In the genomic region with DNA sequence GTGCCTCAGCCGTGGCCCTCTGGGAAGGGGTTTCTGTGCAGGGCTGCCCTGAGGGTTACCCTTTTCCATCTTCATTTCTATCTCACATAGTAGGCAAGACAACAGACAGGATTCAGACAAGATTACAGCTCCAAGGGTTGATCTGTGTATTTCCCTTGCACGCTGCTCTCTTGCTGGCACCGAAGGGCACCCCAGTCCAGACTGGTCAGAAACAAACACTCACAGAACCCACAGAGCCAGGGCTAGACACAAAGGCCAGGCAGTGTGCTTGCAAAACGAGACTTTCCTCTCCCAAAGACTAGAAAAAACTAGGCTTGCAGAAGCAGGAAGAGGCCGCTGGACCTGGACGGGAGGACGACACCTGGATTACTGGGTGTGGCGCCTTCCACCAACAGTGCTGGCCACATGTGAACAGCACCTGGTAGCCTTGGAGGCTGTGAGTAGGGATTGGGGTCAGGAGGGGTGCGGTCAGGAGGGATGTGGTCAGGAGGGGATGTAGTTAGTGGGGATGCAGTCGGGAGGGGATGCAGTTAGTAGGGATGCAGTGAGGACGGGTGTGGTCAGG, we compare ENCODE assay signal across 22 cellular contexts.
DNase-seq lines count a peak whose midpoint lies in the region; ATAC-seq and TF ChIP-seq lines count a peak whose summit lies in the region.
"Had no signal": no experiment of that assay in that cellular context is flagged by ENCODE, and none has a peak within 500 bp of the region (broad histone marks: within the 10 kb centered on the region; RNA-seq: fewer than 3 reads in every experiment).

No MANE protein-coding gene starts in this region.

- H3K9ac ChIP-seq in colonic mucosa (ENCODE audit: low read depth in 2 of 2, low read length in 2 of 2) (peak overlapping the region in 1 of 2 donors; percentile 53), mucosa of rectum (ENCODE audit: low read depth in 1 of 2, low read length in 2 of 2) (no peak overlapping the region)
- H3K9ac ChIP-seq: BLaER1 treated with 17β-estradiol and CSF1 and Interleukin-3, amounts not matched to agents 10 nM and 100 nM had no signal

- 87% methylated on average over 10 of the region's 11 CpGs for WGBS in urinary bladder

- H3K27ac Mint-ChIP-seq in activated naive CD8-positive, alpha-beta T cell treated with anti-CD3 and anti-CD28 coated beads, Interleukin-2, amount 10 ng/mL, durations not matched to agents 7 days and 5 days, result peak overlapping the region; percentile 58
- no peak overlapping the region for H3K27ac Mint-ChIP-seq in activated naive CD8-positive, alpha-beta T cell treated with anti-CD3 and anti-CD28 coated beads for 36 hours
- H3K27ac Mint-ChIP-seq: activated CD4-positive, alpha-beta T cell treated with anti-CD3 and anti-CD28 coated beads for 36 hours; mesothelial cell of epicardium; T-helper 1 cell treated with Interleukin-12 subunit alpha and Interleukin-12 subunit beta and Interleukin-4 antibody, amounts not matched to agents 30 μg/mL and 1 μg/mL, for 36 hours had no signal

- H3K9me3 ChIP-seq in colonic mucosa (no peaks in the 10 kb centered on the region), mucosa of rectum (ENCODE audit: control insufficient read depth in 2 of 2, low read length in 2 of 2) (no peaks in the 10 kb centered on the region)
- H3K9me3 ChIP-seq: left ventricle myocardium inferior had no signal

- H3K27ac ChIP-seq in colonic mucosa (peak overlapping the region; percentile 36), mucosa of rectum (ENCODE audit: low read depth in 2 of 2, low read length in 2 of 2) (peak overlapping the region; percentile 23 to 36), urinary bladder (ENCODE audit: low read depth) (peak overlapping the region; percentile 18)
- H3K27ac ChIP-seq: BLaER1 treated with 17β-estradiol and CSF1 and Interleukin-3, amounts not matched to agents 10 nM and 100 nM; cardiac muscle cell; left ventricle myocardium inferior had no signal

- peaks cover 14% of the 10 kb centered on the region for H3K4me1 Mint-ChIP-seq in activated naive CD8-positive, alpha-beta T cell treated with anti-CD3 and anti-CD28 coated beads, Interleukin-2, amount 10 ng/mL, durations not matched to agents 7 days and 5 days
- peaks cover 22% of the 10 kb centered on the region for H3K4me1 Mint-ChIP-seq in activated naive CD8-positive, alpha-beta T cell treated with anti-CD3 and anti-CD28 coated beads for 36 hours

- no peak for TF ChIP-seq CTCF in colonic mucosa (IDR thresholded peaks at IDR 0.05)

- no peaks in the 10 kb centered on the region for H3K36me3 ChIP-seq in colonic mucosa
- H3K36me3 ChIP-seq in mucosa of rectum (ENCODE audit: control insufficient read depth in 2 of 2, insufficient read depth in 2 of 2, low read length in 2 of 2), result no peaks in the 10 kb centered on the region
- no peaks in the 10 kb centered on the region for H3K36me3 ChIP-seq in urinary bladder (ENCODE audit: insufficient read depth)
- H3K36me3 ChIP-seq: BLaER1 treated with 17β-estradiol and CSF1 and Interleukin-3, amounts not matched to agents 10 nM and 100 nM; cardiac muscle cell; left ventricle myocardium inferior had no signal

- no peaks in the 10 kb centered on the region for H3K27me3 ChIP-seq in colonic mucosa
- peaks cover 0 to 3% of the 10 kb centered on the region in 2 donors for H3K27me3 ChIP-seq in mucosa of rectum (ENCODE audit: control insufficient read depth in 2 of 2, insufficient read depth in 2 of 2, low read length in 2 of 2)
- H3K27me3 ChIP-seq: BLaER1 treated with 17β-estradiol and CSF1 and Interleukin-3, amounts not matched to agents 10 nM and 100 nM had no signal

- H3K9me3 Mint-ChIP-seq in activated naive CD8-positive, alpha-beta T cell treated with anti-CD3 and anti-CD28 coated beads, Interleukin-2, amount 10 ng/mL, durations not matched to agents 7 days and 5 days, result peaks cover 9% of the 10 kb centered on the region
- peaks cover 7% of the 10 kb centered on the region for H3K9me3 Mint-ChIP-seq in activated naive CD8-positive, alpha-beta T cell treated with anti-CD3 and anti-CD28 coated beads for 36 hours
- H3K9me3 Mint-ChIP-seq: mesothelial cell of epicardium had no signal

- H3K4me3 Mint-ChIP-seq in activated naive CD8-positive, alpha-beta T cell treated with anti-CD3 and anti-CD28 coated beads, Interleukin-2, amount 10 ng/mL, durations not matched to agents 7 days and 5 days, result peak overlapping the region; percentile 3
- no peak overlapping the region for H3K4me3 Mint-ChIP-seq in activated naive CD8-positive, alpha-beta T cell treated with anti-CD3 and anti-CD28 coated beads for 36 hours
- H3K4me3 Mint-ChIP-seq: mesothelial cell of epicardium had no signal

- DNase-seq in activated naive CD8-positive, alpha-beta T cell treated with anti-CD3 and anti-CD28 coated beads, Interleukin-2, amount 10 ng/mL, durations not matched to agents 7 days and 5 days, result no peak
- DNase-seq in activated naive CD8-positive, alpha-beta T cell treated with anti-CD3 and anti-CD28 coated beads for 36 hours, result no peak
- DNase-seq in colonic mucosa, result peak; percentile 66
- no peak for DNase-seq in T-helper 9 cell
- DNase-seq in HuH-7 (ENCODE audit: low spot score), result no peak
- DNase-seq: aorta, DMS79 treated with DMSO at 0.1 percent for 48 hours, hypothalamus, left ventricle myocardium inferior, NCI-H1694, NCI-H446 treated with DMSO at 0.1 percent for 48 hours, NCI-H82, retina had no signal

- H3K4me3 ChIP-seq in colonic mucosa (no peak overlapping the region), mucosa of rectum (ENCODE audit: low read length in 2 of 2) (no peak overlapping the region), urinary bladder (ENCODE audit: low read depth, low read length) (no peak overlapping the region)
- H3K4me3 ChIP-seq: BLaER1 treated with 17β-estradiol and CSF1 and Interleukin-3, amounts not matched to agents 10 nM and 100 nM; cardiac muscle cell; left ventricle myocardium inferior had no signal

- H3K4me1 ChIP-seq in colonic mucosa (peaks cover 17% of the 10 kb centered on the region), mucosa of rectum (ENCODE audit: control insufficient read depth in 2 of 2, insufficient read depth in 2 of 2, low read length in 2 of 2) (peaks cover 18 to 36% of the 10 kb centered on the region in 2 donors), urinary bladder (ENCODE audit: insufficient read depth) (no peaks in the 10 kb centered on the region)

- peaks cover 39% of the 10 kb centered on the region for H3K27me3 Mint-ChIP-seq in activated naive CD8-positive, alpha-beta T cell treated with anti-CD3 and anti-CD28 coated beads, Interleukin-2, amount 10 ng/mL, durations not matched to agents 7 days and 5 days
- H3K27me3 Mint-ChIP-seq in activated naive CD8-positive, alpha-beta T cell treated with anti-CD3 and anti-CD28 coated beads for 36 hours, result peaks cover 33% of the 10 kb centered on the region

- POLR2A ChIA-PET in activated naive CD8-positive, alpha-beta T cell treated with anti-CD3 and anti-CD28 coated beads, Interleukin-2, amount 10 ng/mL, durations not matched to agents 7 days and 5 days (lab: Charles Lee), result no interaction called here

- ATAC-seq in activated naive CD8-positive, alpha-beta T cell treated with anti-CD3 and anti-CD28 coated beads, Interleukin-2, amount 10 ng/mL, durations not matched to agents 7 days and 5 days (ENCODE audit: low read depth), result no peak
- ATAC-seq in HG02981 (IDR thresholded peaks at IDR 0.05; ENCODE audit: unreplicated experiment), result no peak

- intact Hi-C loops in colonic mucosa (cut with DNase I), result no loop called here

- peaks cover 3% of the 10 kb centered on the region for H3K36me3 Mint-ChIP-seq in activated naive CD8-positive, alpha-beta T cell treated with anti-CD3 and anti-CD28 coated beads, Interleukin-2, amount 10 ng/mL, durations not matched to agents 7 days and 5 days
- H3K36me3 Mint-ChIP-seq in activated naive CD8-positive, alpha-beta T cell treated with anti-CD3 and anti-CD28 coated beads for 36 hours, result no peaks in the 10 kb centered on the region
- H3K36me3 Mint-ChIP-seq: mesothelial cell of epicardium; naive thymus-derived CD8-positive, alpha-beta T cell had no signal
